Comparison of ENCODE assay signal across 8 cellular contexts in genomic region chr5:95005811-95006210, GRCh38.
"Had no signal": no experiment of that assay in that cellular context is flagged by ENCODE, and none has a peak within 500 bp of the region (broad histone marks: within the 10 kb centered on the region; RNA-seq: fewer than 3 reads in every experiment).

No MANE protein-coding gene starts in this region.

- ATAC-seq: GM23338, HCT116 had no signal

- DNase-seq: GM23248, GOT3, H7, H9, HCEC 1CT, HFFc6 had no signal
